In the genomic region with DNA sequence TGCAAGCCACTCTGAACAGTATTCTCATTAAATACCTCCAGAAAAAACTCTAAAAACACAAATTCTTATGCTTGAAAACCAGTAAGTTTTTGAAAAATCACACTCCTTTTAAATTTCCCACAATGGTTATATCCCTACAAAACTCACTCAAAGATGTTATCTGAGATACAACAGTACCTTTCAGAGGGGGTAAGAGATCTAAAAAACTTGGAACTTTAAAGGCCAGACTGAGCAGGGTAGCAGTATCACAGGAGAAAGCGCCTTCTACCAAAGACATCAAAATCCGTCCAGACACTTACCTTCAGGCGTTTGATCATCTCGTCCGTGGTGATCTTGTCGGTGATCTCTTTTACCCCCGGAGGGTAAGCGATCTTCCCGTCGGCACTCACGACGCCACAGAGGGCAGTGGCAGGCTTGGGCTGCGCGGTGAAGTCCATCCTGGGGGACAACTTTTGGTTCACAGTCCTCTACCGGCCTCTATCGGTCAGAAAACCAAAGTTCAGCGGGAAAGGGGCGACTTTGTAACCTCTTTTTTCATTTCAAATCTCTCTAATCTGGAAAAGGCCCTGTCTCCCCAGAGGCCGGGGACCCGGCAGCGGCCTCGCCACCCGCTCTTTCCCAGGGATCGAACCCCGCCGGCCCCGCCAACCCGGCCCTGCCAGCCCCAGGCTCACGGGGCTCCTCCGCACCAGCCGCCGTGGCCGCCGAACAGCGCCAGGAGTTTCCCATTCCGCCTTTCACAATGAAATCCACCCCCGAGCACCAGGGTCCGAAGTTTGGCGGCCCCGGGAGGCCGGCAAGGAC, we compare ENCODE assay signal across 8 cellular contexts. TPM values are rescaled to one million over a fixed set of nuclear protein-coding genes. Genes with fewer than 3 reads are reported as not detected.
A peak's percentile ranks its signal among the peaks of the same experiment; 100 is the strongest.
DNase-seq lines count a peak whose midpoint lies in the region; ATAC-seq, FAIRE-seq and TF ChIP-seq lines count a peak whose summit lies in the region.

No MANE protein-coding gene starts in this region.

- under 1% methylated on average over 20 of the region's 41 CpGs for WGBS in A549 (ENCODE audit: missing lambda C conversion rate)

- ATAC-seq in A549 (peak; percentile 78 to 85), GM18909 (IDR thresholded peaks at IDR 0.05; ENCODE audit: poor library complexity, unreplicated experiment) (peak; percentile 36), HG03442 (IDR thresholded peaks at IDR 0.05; ENCODE audit: unreplicated experiment) (peak; percentile 30), left lung (peak; percentile 84)

- intact Hi-C loops in left lung (cut with DNase I), result loop anchor here in 1 of 2 donors (10.0 kb wide), 1 partner anchor 282 kb away; the partner anchor contains the start of gene UBE2K

- H3K4me2 ChIP-seq in A549, result peak overlapping the region; percentile 95

- H3K4me1 ChIP-seq in A549 (peaks cover 18% of the 10 kb centered on the region), left lung (peaks cover 11 to 38% of the 10 kb centered on the region in 2 donors)

- H3K27me3 ChIP-seq in left lung, result no peaks in the 10 kb centered on the region

- TF ChIP-seq RAD21 in A549 (conservative IDR thresholded peaks at IDR 0.05 in 1 of 2, IDR thresholded peaks at IDR 0.05 in 1 of 2), result peak; percentile 78 to 83

- FAIRE-seq in A549 (lab: Jason Lieb, UNC), result no peak

- TF ChIP-seq CTCF in A549 (IDR thresholded peaks at IDR 0.05), result peak; percentile 72
- TF ChIP-seq CTCF in left lung (IDR thresholded peaks at IDR 0.05), result peak; percentile 77 to 80

- H3K9me3 ChIP-seq in A549 (no peaks in the 10 kb centered on the region), left lung (no peaks in the 10 kb centered on the region)

- peaks cover 0 to 31% of the 10 kb centered on the region in 2 donors for H3K36me3 ChIP-seq in left lung

- H3K4me3 ChIP-seq in A549 (peak overlapping the region; percentile 95), left lung (peak overlapping the region; percentile 88 to 94)

- POLR2A ChIA-PET in A549 (lab: Yijun Ruan, JAX), result interaction anchor here (0.7 kb wide), 1 partner anchor 278 kb away, joined by 3 read pairs; the partner anchor contains the start of gene UBE2K

- DNase-seq in A549 (ENCODE audit: low read depth in 1 of 2, low spot score in 1 of 2), result peak; percentile 63 to 82
- DNase-seq in NCI-H526 (lab: John Stamatoyannopoulos, UW), result peak; percentile 68 to 90
- DNase-seq in activated CD4-positive, alpha-beta T cell treated with anti-CD3 and anti-CD28 coated beads, Interleukin-2, amount 50 U/mL, for 4 hours, result peak; percentile 52 to 54
- peak; percentile 70 to 85 for DNase-seq in dermis microvascular lymphatic vessel endothelial cell (ENCODE audit: low read depth in 2 of 2)
- DNase-seq in left lung, result peak; percentile 78 to 89
- peak; percentile 66 to 73 for DNase-seq in stimulated activated CD4-positive, alpha-beta T cell treated with anti-CD3 and anti-CD28 coated beads, Interleukin-2, amount 100 ng/mL, for 24 hours

- CTCF ChIA-PET in A549 (lab: Yijun Ruan, JAX), result interaction anchor here (0.6 to 1.4 kb wide), 7 partner anchors 24 to 1071 kb away, joined by 3 to 6 read pairs (median 3); no protein-coding TSS in a partner anchor

- no peak for TF ChIP-seq EP300 in A549 (IDR thresholded peaks at IDR 0.05)

- H3K27ac ChIP-seq in A549, result peak overlapping the region; percentile 98 to 100
- peak overlapping the region; percentile 94 to 95 for H3K27ac ChIP-seq in left lung

- TF ChIP-seq POLR2A in A549 (IDR thresholded peaks at IDR 0.05; ENCODE audit: low read length), result no peak

TF ChIP-seq in A549, 52 proteins besides CTCF, POLR2A, EP300 and RAD21:
- no peak for TF ChIP-seq ELK1 (IDR thresholded peaks at IDR 0.05; ENCODE audit: low read depth, low read length)
- TF ChIP-seq TP53 (CRISPR knock-in tag; IDR thresholded peaks at IDR 0.05), result no peak
- no peak for TF ChIP-seq HDAC2 (IDR thresholded peaks at IDR 0.05)
- TF ChIP-seq ZFP36 (IDR thresholded peaks at IDR 0.05; ENCODE audit: borderline replicate concordance, partially characterized antibody), result no peak
- TF ChIP-seq TFCP2L1 (CRISPR knock-in tag; IDR thresholded peaks at IDR 0.05), result no peak
- TF ChIP-seq ZC3H11A (IDR thresholded peaks at IDR 0.05), result no peak
- TF ChIP-seq KDM5A (IDR thresholded peaks at IDR 0.05), result peak; percentile 86
- TF ChIP-seq ZNF302 (CRISPR knock-in tag; IDR thresholded peaks at IDR 0.05), result no peak
- no peak for TF ChIP-seq RARB (CRISPR knock-in tag; IDR thresholded peaks at IDR 0.05)
- TF ChIP-seq CBX2 (IDR thresholded peaks at IDR 0.05; ENCODE audit: borderline replicate concordance, low read depth), result no peak
- TF ChIP-seq JUN (IDR thresholded peaks at IDR 0.05), result no peak
- TF ChIP-seq SMC3 (IDR thresholded peaks at IDR 0.05), result peak; percentile 51; the same call in 2 of the 3 replicates
- TF ChIP-seq HMGXB4 (CRISPR knock-in tag; IDR thresholded peaks at IDR 0.05; ENCODE audit: borderline replicate concordance), result no peak

RNA-seq across cellular contexts. Expression of gene PDS5A, which starts 1.4 kb away (rescaled TPM):
- polyA plus RNA-seq in A549 (2011; rRNA removed) (87.5 and 90.0 TPM in 2 replicates), A549 (2017; fragmentation: RNase III; extraction: RNeasy Plus Mini Kit Qiagen cat#74134 plus additional on column Dnase treatment) (30.7 to 34.6 TPM (median 33.0 TPM) in 3 replicates)
- 13.8 and 15.0 TPM in 2 replicates for polyA plus RNA-seq in A549 (2012; cell fraction: cytosol; rRNA removed)
- polyA plus RNA-seq in A549 (2012; cell fraction: nucleus; rRNA removed), result 8.2 and 11.9 TPM in 2 replicates
- 64.9 and 101 TPM in 2 replicates for polyA minus RNA-seq in A549 (2011; rRNA and poly(A)+ RNA removed)
- total RNA-seq in dermis microvascular lymphatic vessel endothelial cell (47.8 and 49.8 TPM in 2 replicates), left lung (10 to 100 TPM; 73.7 to 82.1 TPM)

Comparison
In these comparisons a context has a peak if more than half of its experiments do, and no peak if none do; other contexts are left out.
1. Peak in every context shown above with its lines: DNase-seq, ATAC-seq, H3K4me3 ChIP-seq and H3K27ac ChIP-seq.
2. ATAC-seq: peak in every context shown above with its lines; median percentile 84 in left lung; 82 in A549; 36 in GM18909; 30 in HG03442.